ENCODE assay signal across 8 cellular contexts in the genomic region with DNA sequence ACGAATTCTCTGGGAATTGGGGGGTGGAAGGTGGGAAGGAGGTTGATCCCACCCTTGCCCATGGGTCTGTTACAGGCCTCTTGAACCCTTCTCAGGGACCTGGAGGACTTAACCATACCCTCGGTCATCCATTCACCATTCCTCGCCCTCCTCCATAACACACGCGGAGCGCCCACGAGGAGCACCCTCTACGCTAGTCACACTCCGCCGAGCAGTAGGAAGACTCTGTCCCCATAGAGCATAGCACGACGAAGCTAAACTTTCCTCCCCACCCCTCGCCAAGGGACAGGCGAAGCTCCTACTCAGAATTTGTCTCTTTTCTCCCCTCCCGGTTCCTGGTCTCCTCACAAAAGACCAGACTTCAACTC. TPM values are rescaled to one million over a fixed set of nuclear protein-coding genes. Genes with fewer than 3 reads are reported as not detected.
DNase-seq lines count a peak whose midpoint lies in the region; ATAC-seq and TF ChIP-seq lines count a peak whose summit lies in the region.

No MANE protein-coding gene starts in this region.

- H3K4me1 ChIP-seq in HUES6 (ENCODE audit: control insufficient read depth, insufficient read depth, low read length) (peaks cover 13% of the 10 kb centered on the region), mucosa of stomach (ENCODE audit: control insufficient read depth, insufficient read depth, low read length) (peaks cover 29% of the 10 kb centered on the region)

- ATAC-seq in HG03469 (IDR thresholded peaks at IDR 0.05; ENCODE audit: unreplicated experiment) = no peak

- H3K9me3 ChIP-seq in HUES6 (ENCODE audit: control insufficient read depth, insufficient read depth, low read depth, low read length) (no peaks in the 10 kb centered on the region), mucosa of stomach (ENCODE audit: control insufficient read depth, low read length) (no peaks in the 10 kb centered on the region)

- H3K9ac ChIP-seq in HUES6 (ENCODE audit: low read length) = peak overlapping the region; percentile 85
- peak overlapping the region; percentile 94 for H3K9ac ChIP-seq in mucosa of stomach (ENCODE audit: low read length)

- H3K36me3 ChIP-seq in HUES6 (ENCODE audit: control insufficient read depth, insufficient read depth, low read length) = no peaks in the 10 kb centered on the region
- H3K36me3 ChIP-seq in mucosa of stomach (ENCODE audit: control insufficient read depth, insufficient read depth, low read length) = no peaks in the 10 kb centered on the region

- TF ChIP-seq CTCF in 22Rv1 (IDR thresholded peaks at IDR 0.05) = no peak
- no peak for TF ChIP-seq CTCF in cardiac fibroblast (IDR thresholded peaks at IDR 0.05; ENCODE audit: low read depth, low read length)

- H3K27me3 ChIP-seq in HUES6 (ENCODE audit: control insufficient read depth, insufficient read depth, low read length) (peaks cover 13% of the 10 kb centered on the region), mucosa of stomach (ENCODE audit: control insufficient read depth, insufficient read depth, low read length) (no peaks in the 10 kb centered on the region)

- intact Hi-C loops in posterior vena cava (cut with DNase I) = no loop called here

- no peak for DNase-seq in cardiac fibroblast (ENCODE audit: low read depth in 2 of 2)
- DNase-seq in HK-2 (ENCODE audit: unreplicated experiment) = no peak
- no peak for DNase-seq in cerebellum (ENCODE audit: low spot score)
- no peak for DNase-seq in posterior vena cava (ENCODE audit: low spot score)

- H3K27ac ChIP-seq in 22Rv1 = peak overlapping the region; percentile 75
- H3K27ac ChIP-seq in HUES6 (ENCODE audit: low read depth, low read length) = no peak overlapping the region

- H3K4me3 ChIP-seq in HUES6 (ENCODE audit: low read depth, low read length) = peak overlapping the region; percentile 98
- peak overlapping the region; percentile 77 to 83 for H3K4me3 ChIP-seq in cardiac fibroblast (replicated peaks in 1 of 2; ENCODE audit: low read depth in 2 of 2, low read length in 2 of 2)
- H3K4me3 ChIP-seq in mucosa of stomach (ENCODE audit: low read length) = peak overlapping the region; percentile 87

RNA-seq across cellular contexts. Expression of gene ITSN2, which starts 0.6 kb away (rescaled TPM):
- total RNA-seq in cerebellum (17.1 TPM), posterior vena cava (10 to 100 TPM; 57.7 to 77.0 TPM)
